In the genomic region with DNA sequence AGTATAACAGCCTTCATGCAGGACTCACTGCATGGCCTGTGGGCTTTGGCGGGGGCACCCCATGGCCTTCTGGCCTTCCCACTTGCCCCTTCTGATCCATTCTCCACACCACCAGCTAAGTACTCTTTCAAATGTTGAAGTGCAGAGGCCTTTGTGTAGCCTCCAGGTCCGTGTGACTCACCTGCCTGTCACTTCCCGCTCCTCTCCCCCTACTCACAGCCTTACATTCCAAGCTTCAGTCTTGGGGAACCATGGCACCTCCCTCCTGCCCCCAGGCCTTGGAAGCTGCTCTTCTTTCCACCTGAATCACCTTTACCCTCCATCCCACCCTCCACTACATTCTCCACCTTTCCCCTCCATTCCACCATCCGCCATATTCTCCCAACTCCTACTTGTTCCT, we compare ENCODE assay signal across 11 cellular contexts.
A peak's percentile ranks its signal among the peaks of the same experiment; 100 is the strongest.
DNase-seq lines count a peak whose midpoint lies in the region; ATAC-seq and TF ChIP-seq lines count a peak whose summit lies in the region.
"Had no signal": no experiment of that assay in that cellular context is flagged by ENCODE, and none has a peak within 500 bp of the region (broad histone marks: within the 10 kb centered on the region; RNA-seq: fewer than 3 reads in every experiment).

No MANE protein-coding gene starts in this region.

- H3K79me2 ChIP-seq in ACC112 (ENCODE audit: control insufficient read depth, insufficient read depth, low read length, unreplicated experiment) (no peaks in the 10 kb centered on the region), neural progenitor cell (ENCODE audit: low read depth) (no peaks in the 10 kb centered on the region)

- intact Hi-C loops in MCF 10A (cut with micrococcal nuclease) = loop anchor here (2.0 to 5.0 kb wide), 2 partner anchors 46 to 68 kb away; no protein-coding TSS in a partner anchor

- H3K36me3 Mint-ChIP-seq in MCF 10A (ENCODE audit: insufficient read depth, unreplicated experiment) (peaks cover 17% of the 10 kb centered on the region), neural progenitor cell (peaks cover 2% of the 10 kb centered on the region)

- H2AFZ ChIP-seq in ACC112 (ENCODE audit: low read length, unreplicated experiment) (peak overlapping the region; percentile 17), neural progenitor cell (replicated peaks) (no peak overlapping the region)

- TF ChIP-seq CTCF in MCF 10A (IDR thresholded peaks at IDR 0.05; ENCODE audit: unreplicated experiment) (no peak), neural progenitor cell (IDR thresholded peaks at IDR 0.05) (no peak)

- ATAC-seq in GM18858 (IDR thresholded peaks at IDR 0.05; ENCODE audit: unreplicated experiment) = no peak

- H3K4me1 Mint-ChIP-seq in MCF 10A (ENCODE audit: insufficient read depth, unreplicated experiment) (peaks cover 39% of the 10 kb centered on the region), neural progenitor cell (peaks cover 14% of the 10 kb centered on the region)

- peak overlapping the region; percentile 58 for H3K4me3 Mint-ChIP-seq in MCF 10A (ENCODE audit: unreplicated experiment)
- no peak overlapping the region for H3K4me3 Mint-ChIP-seq in neural progenitor cell
- H3K4me3 Mint-ChIP-seq: activated naive CD8-positive, alpha-beta T cell had no signal

- H3K27me3 ChIP-seq in ACC112 (ENCODE audit: insufficient read depth, low read length) (no peaks in the 10 kb centered on the region), HUES48 (ENCODE audit: control insufficient read depth, insufficient read depth, low read length) (no peaks in the 10 kb centered on the region), neural progenitor cell (no peaks in the 10 kb centered on the region)

- CTCF ChIA-PET in MCF 10A (lab: Yijun Ruan, JAX) = interaction anchor here (0.6 to 5.5 kb wide), 14 partner anchors 10 to 1439 kb away, joined by 3 to 35 read pairs (median 4); no protein-coding TSS in a partner anchor

- no peak overlapping the region for H3K4me2 ChIP-seq in neural progenitor cell

- POLR2A ChIA-PET in MCF 10A (lab: Yijun Ruan, JAX) = interaction anchor here (0.6 to 3.3 kb wide), 14 partner anchors 11 to 1464 kb away, joined by 3 to 17 read pairs (median 4); a partner anchor contains a TSS

- H3K9me3 Mint-ChIP-seq in MCF 10A (ENCODE audit: unreplicated experiment) (peaks cover 7% of the 10 kb centered on the region), neural progenitor cell (peaks cover 5% of the 10 kb centered on the region)

- no peaks in the 10 kb centered on the region for H3F3A ChIP-seq in neural progenitor cell (ENCODE audit: low read depth)

- H4K20me1 ChIP-seq in neural progenitor cell (ENCODE audit: low read depth) = no peaks in the 10 kb centered on the region

- H3K4me1 ChIP-seq in ACC112 (ENCODE audit: control insufficient read depth, insufficient read depth, low read length, unreplicated experiment) (peaks cover 35% of the 10 kb centered on the region), HUES48 (ENCODE audit: control insufficient read depth, insufficient read depth, low read length) (0 out of 2 replicates have a peak, but pooled peaks cover 18% of the 10 kb centered on the region), neural progenitor cell (no peaks in the 10 kb centered on the region)

- peak; percentile 93 for DNase-seq in MCF 10A (ENCODE audit: unreplicated experiment)
- peak; percentile 99 for DNase-seq in kidney tubule cell (ENCODE audit: low spot score)
- no peak for DNase-seq in neural progenitor cell (ENCODE audit: low spot score)
- DNase-seq in erythroblast (lab: John Stamatoyannopoulos, UW) = no peak
- no peak for DNase-seq in NCI-H1417 treated with DMSO at 0.1 percent for 48 hours (lab: John Stamatoyannopoulos, UW)
- DNase-seq: NCI-H1694 treated with DMSO at 0.1 percent for 48 hours had no signal

- H3K27ac ChIP-seq in ACC112 (ENCODE audit: low read depth, low read length) = peak overlapping the region; percentile 97
- peak overlapping the region; percentile 86 for H3K27ac ChIP-seq in HUES48 (ENCODE audit: low read depth, low read length)
- H3K27ac ChIP-seq in neural progenitor cell = no peak overlapping the region

- H3K9me3 ChIP-seq in HUES48 (ENCODE audit: control insufficient read depth, insufficient read depth, low read length) = no peaks in the 10 kb centered on the region
- no peaks in the 10 kb centered on the region for H3K9me3 ChIP-seq in neural progenitor cell (ENCODE audit: low read depth)
- H3K9me3 ChIP-seq: mucosa of descending colon had no signal

- TF ChIP-seq POLR2A in erythroblast (IDR thresholded peaks at IDR 0.05; ENCODE audit: low read length) = no peak

- H3K9ac ChIP-seq in HUES48 (ENCODE audit: low read depth, low read length) (no peak overlapping the region), neural progenitor cell (no peak overlapping the region)

- H3K4me3 ChIP-seq in ACC112 (ENCODE audit: low read depth, low read length) (peak overlapping the region; percentile 38; the same call in 1 of the 2 replicates), HUES48 (ENCODE audit: low read depth, low read length) (no peak overlapping the region), neural progenitor cell (no peak overlapping the region)
- H3K4me3 ChIP-seq: mucosa of descending colon had no signal

- H3K27ac Mint-ChIP-seq in MCF 10A (ENCODE audit: low read depth, unreplicated experiment) (peak overlapping the region; percentile 97), neural progenitor cell (no peak overlapping the region)
- H3K27ac Mint-ChIP-seq: activated naive CD8-positive, alpha-beta T cell had no signal

- no TSS peak for BruUV-seq in MCF 10A (replicated peaks; lab: Mats Ljungman, UMichigan)

- H3K36me3 ChIP-seq in ACC112 (ENCODE audit: insufficient read depth, low read length) (0 out of 2 replicates have a peak, but pooled peaks cover 2% of the 10 kb centered on the region), HUES48 (ENCODE audit: control insufficient read depth, insufficient read depth, low read length) (no peaks in the 10 kb centered on the region), neural progenitor cell (no peaks in the 10 kb centered on the region)

- H3K27me3 Mint-ChIP-seq in MCF 10A (ENCODE audit: insufficient read depth, unreplicated experiment) = no peaks in the 10 kb centered on the region
- peaks cover 2% of the 10 kb centered on the region for H3K27me3 Mint-ChIP-seq in neural progenitor cell (ENCODE audit: insufficient read depth, low read depth)
- H3K27me3 Mint-ChIP-seq: activated naive CD8-positive, alpha-beta T cell had no signal

Comparison
In these comparisons a context has a peak if more than half of its experiments do, and no peak if none do; other contexts are left out.
1. DNase-seq: peak in MCF 10A (single experiment) and kidney tubule cell (single experiment); none in neural progenitor cell (single experiment), erythroblast (0 of 2) and NCI-H1417 treated with DMSO at 0.1 percent for 48 hours (single experiment).